In the genomic region with DNA sequence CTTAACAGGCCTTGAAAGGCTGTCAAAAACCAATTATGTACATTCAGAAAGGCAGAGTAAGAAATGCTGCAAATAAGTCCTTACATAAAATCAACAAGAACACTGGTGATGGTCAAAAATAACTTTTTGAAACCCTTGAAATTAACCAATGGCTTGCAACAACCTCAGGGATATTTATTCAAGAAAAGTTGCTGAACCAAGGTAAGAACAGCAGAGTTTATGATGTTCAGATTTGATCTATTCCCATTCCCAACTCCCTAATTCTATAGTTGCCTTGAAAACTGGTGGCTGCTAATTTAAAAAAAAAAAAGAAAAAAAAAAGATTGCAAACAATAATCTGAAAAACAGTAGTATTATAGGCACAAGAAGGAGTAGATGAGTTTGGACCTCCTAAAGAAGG, we compare ENCODE assay signal across 3 cellular contexts.
"Had no signal": no experiment of that assay in that cellular context is flagged by ENCODE, and none has a peak within 500 bp of the region (broad histone marks: within the 10 kb centered on the region; RNA-seq: fewer than 3 reads in every experiment).

No MANE protein-coding gene starts in this region.

- H3K4me3 ChIP-seq: GM12878 had no signal

- DNase-seq: GDM1, GF-D8 had no signal
